8 cellular contexts compared by ENCODE assay signal in genomic region chr4:140720387-140721087, GRCh38. TPM values are rescaled to one million over a fixed set of nuclear protein-coding genes. Genes with fewer than 3 reads are reported as not detected.
A peak's percentile ranks its signal among the peaks of the same experiment; 100 is the strongest.
DNase-seq lines count a peak whose midpoint lies in the region; ATAC-seq and TF ChIP-seq lines count a peak whose summit lies in the region.

No MANE protein-coding gene starts in this region.

- WGBS in urinary bladder = 43% methylated on average over 7 of the region's 7 CpGs

- H3K36me3 Mint-ChIP-seq in stimulated activated naive CD8-positive, alpha-beta T cell treated with anti-CD3 and anti-CD28 coated beads, Interleukin-15, Interleukin-2, amounts not matched to agents 100 ng/mL and 50 ng/mL, for 24 hours (ENCODE audit: low read depth) = no peaks in the 10 kb centered on the region

- H3K4me1 Mint-ChIP-seq in stimulated activated naive CD8-positive, alpha-beta T cell treated with anti-CD3 and anti-CD28 coated beads, Interleukin-15, Interleukin-2, amounts not matched to agents 100 ng/mL and 50 ng/mL, for 24 hours (ENCODE audit: low read depth) = peaks cover 32% of the 10 kb centered on the region

- no peak overlapping the region for H3K27ac ChIP-seq in urinary bladder (ENCODE audit: low read depth)

- no peak for DNase-seq in stimulated activated naive CD8-positive, alpha-beta T cell treated with anti-CD3 and anti-CD28 coated beads, Interleukin-15, Interleukin-2, amounts not matched to agents 100 U/mL and 50 U/mL, for 24 hours
- DNase-seq in epithelial cell of proximal tubule (ENCODE audit: low read depth) = no peak
- DNase-seq in GM03348 (ENCODE audit: low spot score) = no peak
- DNase-seq in NCI-H1048 (lab: John Stamatoyannopoulos, UW) = no peak
- no peak for DNase-seq in NCI-H524 (lab: John Stamatoyannopoulos, UW)

- no peak for ATAC-seq in stimulated activated naive CD8-positive, alpha-beta T cell treated with anti-CD3 and anti-CD28 coated beads, Interleukin-15, Interleukin-2, amounts not matched to agents 100 U/mL and 50 U/mL, for 24 hours
- peak; percentile 36 for ATAC-seq in HG03196 (IDR thresholded peaks at IDR 0.05; ENCODE audit: unreplicated experiment)

- H3K4me3 Mint-ChIP-seq in stimulated activated naive CD8-positive, alpha-beta T cell treated with anti-CD3 and anti-CD28 coated beads, Interleukin-15, Interleukin-2, amounts not matched to agents 100 ng/mL and 50 ng/mL, for 24 hours = peak overlapping the region; percentile 61

- no peaks in the 10 kb centered on the region for H3K4me1 ChIP-seq in urinary bladder (ENCODE audit: insufficient read depth)

- no peaks in the 10 kb centered on the region for H3K9me3 Mint-ChIP-seq in stimulated activated naive CD8-positive, alpha-beta T cell treated with anti-CD3 and anti-CD28 coated beads, Interleukin-15, Interleukin-2, amounts not matched to agents 100 ng/mL and 50 ng/mL, for 24 hours

- TF ChIP-seq CTCF in epithelial cell of proximal tubule (conservative IDR thresholded peaks at IDR 0.05; ENCODE audit: low read depth, low read length) = no peak

- H3K36me3 ChIP-seq in urinary bladder (ENCODE audit: insufficient read depth) = no peaks in the 10 kb centered on the region

- H3K27me3 Mint-ChIP-seq in stimulated activated naive CD8-positive, alpha-beta T cell treated with anti-CD3 and anti-CD28 coated beads, Interleukin-15, Interleukin-2, amounts not matched to agents 100 ng/mL and 50 ng/mL, for 24 hours = no peaks in the 10 kb centered on the region

- peak overlapping the region; percentile 24 for H3K4me3 ChIP-seq in epithelial cell of proximal tubule (ENCODE audit: low read depth, low read length)
- peak overlapping the region; percentile 8 for H3K4me3 ChIP-seq in urinary bladder (ENCODE audit: low read depth, low read length)

- H3K27ac Mint-ChIP-seq in stimulated activated naive CD8-positive, alpha-beta T cell treated with anti-CD3 and anti-CD28 coated beads, Interleukin-15, Interleukin-2, amounts not matched to agents 100 ng/mL and 50 ng/mL, for 24 hours = no peak overlapping the region

RNA-seq across cellular contexts. Expression of gene TBC1D9, which starts 35.6 kb away (rescaled TPM):
- total RNA-seq in epithelial cell of proximal tubule = 15.1 and 20.3 TPM in 2 replicates
- total RNA-seq in urinary bladder = 68.0 TPM
- polyA plus RNA-seq in urinary bladder = 14.2 TPM
